In the genomic region with DNA sequence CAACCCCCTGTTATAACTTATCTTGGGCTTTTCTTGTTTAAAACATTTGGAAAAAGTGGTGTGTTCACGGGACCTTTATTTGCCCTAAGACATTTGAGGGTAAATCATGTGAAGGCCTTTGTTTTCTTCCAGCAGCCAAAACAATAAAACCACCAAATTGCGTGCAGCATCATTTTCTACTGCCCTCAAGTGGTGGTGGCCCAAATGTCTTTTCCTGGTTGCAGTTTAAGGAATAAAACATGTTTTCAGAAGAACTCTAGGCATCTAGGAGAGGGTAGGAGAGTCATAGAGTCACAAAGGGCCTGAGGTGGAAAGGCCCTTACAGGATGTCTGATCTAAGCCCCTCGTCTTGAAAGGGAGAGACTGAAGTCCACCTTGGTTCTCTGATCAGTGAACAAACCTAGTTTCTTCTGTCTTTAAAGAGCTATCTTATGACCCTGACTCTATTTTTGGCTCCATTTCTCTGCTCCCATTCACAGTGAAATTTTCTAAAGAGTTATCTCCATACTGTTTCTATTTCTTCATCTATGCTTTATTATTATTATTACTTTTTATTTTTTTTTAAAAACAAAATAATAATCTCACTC, we compare ENCODE assay signal across 8 cellular contexts. TPM values are rescaled to one million over a fixed set of nuclear protein-coding genes. Genes with fewer than 3 reads are reported as not detected.
A peak's percentile ranks its signal among the peaks of the same experiment; 100 is the strongest.
DNase-seq lines count a peak whose midpoint lies in the region; ATAC-seq and TF ChIP-seq lines count a peak whose summit lies in the region.

No MANE protein-coding gene starts in this region.

- H3K9me3 Mint-ChIP-seq in central memory CD8-positive, alpha-beta T cell = no peaks in the 10 kb centered on the region

- H2AK9ac ChIP-seq in IMR-90 (replicated peaks; ENCODE audit: low read depth, low read length, poor library complexity) = no peak overlapping the region

- dilution Hi-C loops in IMR-90 (cut with HindIII; ENCODE audit: low sequenced_read_pairs, unreplicated experiment) = no loop called here

- H3K4me3 ChIP-seq in IMR-90 (ENCODE audit: insufficient read depth, low read depth, low read length) = no peak overlapping the region

- H3K79me1 ChIP-seq in IMR-90 (ENCODE audit: low read depth in 1 of 2, low read length in 2 of 2) = no peaks in the 10 kb centered on the region

- H2BK20ac ChIP-seq in IMR-90 (ENCODE audit: low read depth, low read length) = no peak overlapping the region

- POLR2A ChIA-PET in IMR-90 (lab: Charles Lee; ENCODE audit: unreplicated experiment) = no interaction called here

- H3K27ac ChIP-seq in IMR-90 (ENCODE audit: insufficient read depth, low read length) (no peak overlapping the region), layer of hippocampus (ENCODE audit: low read depth, low read length) (peak overlapping the region; percentile 88)

- TF ChIP-seq CTCF in IMR-90 (conservative IDR thresholded peaks at IDR 0.05; ENCODE audit: low read depth, low read length) = peak; percentile 78

- H2BK15ac ChIP-seq in IMR-90 (ENCODE audit: low read depth, low read length) = 0 out of 3 replicates have a peak overlapping the region, but pooled peaks have one; percentile 1

- CTCF ChIA-PET in IMR-90 (lab: Yijun Ruan, JAX) = interaction anchor here (1.0 to 1.2 kb wide), 2 partner anchors 16 to 34 kb away, joined by 3 to 4 read pairs; a partner anchor contains a TSS

- no peak overlapping the region for H3K56ac ChIP-seq in IMR-90 (ENCODE audit: extremely low read depth, insufficient read depth, low read length)

- DNase-seq in NCI-H2171 treated with DMSO at 0.1 percent for 48 hours (lab: John Stamatoyannopoulos, UW) (peak; percentile 24), NCI-H2171 (lab: John Stamatoyannopoulos, UW) (no peak), IMR-90 (peak; percentile 68), T follicular helper cell (ENCODE audit: low read depth) (peak; percentile 7), stromal cell of bone marrow (ENCODE audit: low read depth) (peak; percentile 76)
- peak; percentile 21 to 43 for DNase-seq in central memory CD8-positive, alpha-beta T cell (ENCODE audit: low spot score in 2 of 2)

- H3K9ac ChIP-seq in IMR-90 (ENCODE audit: low read depth, low read length) = no peak overlapping the region

- no peaks in the 10 kb centered on the region for H3K9me1 ChIP-seq in IMR-90 (ENCODE audit: insufficient read depth, low read length)

- TF ChIP-seq RAD21 in IMR-90 (IDR thresholded peaks at IDR 0.05; ENCODE audit: low read length) = peak; percentile 76

- H3K36me3 ChIP-seq in IMR-90 (ENCODE audit: control insufficient read depth, insufficient read depth, low read length) = no peaks in the 10 kb centered on the region

- intact Hi-C loops in IMR-90 (cut with micrococcal nuclease) = loop anchor here (2.0 kb wide), 1 partner anchor 344 kb away; no protein-coding TSS in a partner anchor

- H3K36me3 Mint-ChIP-seq in central memory CD8-positive, alpha-beta T cell (ENCODE audit: insufficient read depth) = no peaks in the 10 kb centered on the region

- no peak overlapping the region for H2BK5ac ChIP-seq in IMR-90 (ENCODE audit: low read depth, low read length, poor library complexity, severe bottlenecking)

- no peak overlapping the region for H4K5ac ChIP-seq in IMR-90 (ENCODE audit: low read depth, low read length)

- whole genome bisulfite sequencing in IMR-90 (ENCODE audit: extremely low coverage in 2 of 2, insufficient read length in 1 of 2), 2 experiments = no CpG with 5 or more reads among the region's 3 CpGs

- no peak overlapping the region for H2BK120ac ChIP-seq in IMR-90 (ENCODE audit: low read depth, low read length)

- no peaks in the 10 kb centered on the region for H3K4me1 ChIP-seq in IMR-90 (ENCODE audit: control insufficient read depth, insufficient read depth, low read length)

- H3K4ac ChIP-seq in IMR-90 (ENCODE audit: low read depth, low read length) = no peak overlapping the region

- H3K27me3 ChIP-seq in IMR-90 (ENCODE audit: control insufficient read depth, insufficient read depth, low read length) = no peaks in the 10 kb centered on the region
- no peaks in the 10 kb centered on the region for H3K27me3 ChIP-seq in layer of hippocampus (ENCODE audit: control insufficient read depth, insufficient read depth, low read length)

- H3K18ac ChIP-seq in IMR-90 (ENCODE audit: low read depth, low read length) = no peak overlapping the region

- no peak overlapping the region for H2AK5ac ChIP-seq in IMR-90 (ENCODE audit: low read depth, low read length)

- no TSS peak for BruUV-seq in IMR-90 (replicated peaks; lab: Mats Ljungman, UMichigan)

- peak overlapping the region; percentile 19 for H3K27ac Mint-ChIP-seq in central memory CD8-positive, alpha-beta T cell (ENCODE audit: low read depth)

- no peak overlapping the region for H3K4me2 ChIP-seq in IMR-90 (ENCODE audit: low read depth, low read length)

- peaks cover 4% of the 10 kb centered on the region for H3K4me1 Mint-ChIP-seq in central memory CD8-positive, alpha-beta T cell

- in situ Hi-C loops in IMR-90 (cut with MboI; ENCODE audit: low sequenced_read_pairs) = no loop called here

- no peaks in the 10 kb centered on the region for H4K20me1 ChIP-seq in IMR-90 (ENCODE audit: insufficient read depth, low read length)

- no peak overlapping the region for H4K91ac ChIP-seq in IMR-90 (ENCODE audit: insufficient read depth, low read depth, low read length)

- no peaks in the 10 kb centered on the region for H3K9me3 ChIP-seq in IMR-90 (ENCODE audit: control insufficient read depth, insufficient read depth, low read length)

- H2AFZ ChIP-seq in IMR-90 (replicated peaks; ENCODE audit: low read length, poor library complexity) = peak overlapping the region; percentile 61

- H3K23ac ChIP-seq in IMR-90 (ENCODE audit: low read depth, low read length) = no peak overlapping the region

- no peak overlapping the region for H3K4me3 Mint-ChIP-seq in central memory CD8-positive, alpha-beta T cell

- no peak for TF ChIP-seq POLR2A in IMR-90 (IDR thresholded peaks at IDR 0.05; ENCODE audit: low read depth, low read length)

- no peak overlapping the region for H3K14ac ChIP-seq in IMR-90 (replicated peaks; ENCODE audit: low read depth, low read length)

- H4K8ac ChIP-seq in IMR-90 (ENCODE audit: low read depth in 2 of 2, low read length in 2 of 2) = peak overlapping the region in 1 of 2 experiments; percentile 29; a peak in 1 of 4 replicates

- no peaks in the 10 kb centered on the region for H3K27me3 Mint-ChIP-seq in central memory CD8-positive, alpha-beta T cell

- ATAC-seq in IMR-90 (ENCODE audit: low read depth) = peak; percentile 89
- peak; percentile 43 for ATAC-seq in central memory CD8-positive, alpha-beta T cell (replicated peaks; ENCODE audit: extremely low read depth, poor library complexity, severe bottlenecking)
- no peak for ATAC-seq in GM21528 (IDR thresholded peaks at IDR 0.05; ENCODE audit: low FRiP score, unreplicated experiment)

TF ChIP-seq in IMR-90, 13 proteins besides CTCF, POLR2A, EP300 and RAD21:
- TF ChIP-seq SMC3 (IDR thresholded peaks at IDR 0.05; ENCODE audit: low read depth, low read length) = peak; percentile 83
- TF ChIP-seq RFX5 (IDR thresholded peaks at IDR 0.05; ENCODE audit: low read depth, low read length) = no peak

RNA-seq across cellular contexts. Expression of a gene that starts 16.0 kb away (rescaled TPM):
- total RNA-seq in IMR-90 (2012; rRNA removed) = 38.0 and 47.5 TPM in 2 replicates
- polyA plus RNA-seq in IMR-90 (2012; rRNA removed) = 13.4 and 17.6 TPM in 2 replicates
- 3.2 and 4.7 TPM in 2 replicates for polyA plus RNA-seq in IMR-90 (2012; cell fraction: cytosol; rRNA removed)
- 1.3 and 17.3 TPM in 2 replicates for polyA plus RNA-seq in IMR-90 (2012; cell fraction: nucleus; rRNA removed; ENCODE audit: low replicate concordance)
